27 cellular contexts compared by ENCODE assay signal in the genomic region with DNA sequence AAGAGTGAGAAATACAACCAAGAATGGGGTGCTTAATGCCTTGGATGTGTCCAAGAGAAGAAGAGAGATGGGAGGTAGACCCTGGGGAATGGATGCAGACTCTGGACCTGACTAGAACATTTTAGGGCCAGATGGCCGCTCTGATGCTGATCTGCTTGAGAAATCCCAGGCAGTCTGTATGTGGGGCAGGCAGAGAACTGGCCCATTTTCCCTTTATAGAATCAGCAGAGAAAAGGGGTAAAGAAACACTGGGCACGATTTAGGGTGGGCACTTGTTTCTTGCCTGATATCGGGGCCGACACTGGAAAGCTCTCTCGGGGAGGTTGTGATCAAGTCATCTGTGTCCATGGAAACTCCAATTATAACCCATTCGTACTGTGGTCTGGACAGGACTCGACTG.
"Had no signal": no experiment of that assay in that cellular context is flagged by ENCODE, and none has a peak within 500 bp of the region (broad histone marks: within the 10 kb centered on the region; RNA-seq: fewer than 3 reads in every experiment).

No MANE protein-coding gene starts in this region.

- H2AFZ ChIP-seq: neural progenitor cell had no signal

- H3K4me1 Mint-ChIP-seq: mesothelial cell of epicardium, naive B cell, natural killer cell had no signal

- H3K4me3 Mint-ChIP-seq: mesothelial cell of epicardium; naive B cell; natural killer cell; nephron progenitor cell; neural progenitor cell; stimulated activated naive B cell treated with anti-CD40 and anti-IgM and Interleukin-4, amounts not matched to agents 10 μg/mL and 1 μg/mL and 100 μg/mL, for 72 hours had no signal

- H3K4me3 ChIP-seq: left ventricle myocardium inferior, lung, neural progenitor cell, ovary, skin epidermis, stomach, thoracic aorta, tibial artery, vagina had no signal

- DNase-seq: hippocampal formation; left ventricle myocardium inferior; mesendoderm; naive B cell; natural killer cell; nephron progenitor cell; occipital lobe; ovary; right cardiac atrium; stimulated activated CD4-positive, alpha-beta T cell treated with anti-CD3 and anti-CD28 coated beads, Interleukin-12 subunit alpha, Interleukin-12 subunit beta, amount 100 ng/mL, for 4 hours; stimulated activated CD4-positive, alpha-beta T cell treated with anti-CD3 and anti-CD28 coated beads, Interleukin-15, amount 100 ng/mL, for 24 hours; stimulated activated CD4-positive, alpha-beta T cell treated with anti-CD3 and anti-CD28 coated beads, Interleukin-2, amount 100 ng/mL, for 24 hours; stimulated activated CD4-positive, alpha-beta T cell treated with anti-CD3 and anti-CD28 coated beads, Interleukin-4, amount 100 ng/mL, for 1 hour; stimulated activated naive B cell treated with anti-CD40 and anti-IgM and Interleukin-4, amounts not matched to agents 10 μg/mL and 1 μg/mL and 100 μg/mL, for 72 hours; stimulated activated naive CD8-positive, alpha-beta T cell treated with anti-CD3 and anti-CD28 coated beads, Interleukin-15, Interleukin-2, amounts not matched to agents 100 U/mL and 50 U/mL, for 24 hours; stomach; tibial artery; trophoblast cell had no signal

- H3K4me2 ChIP-seq: neural progenitor cell had no signal

- ATAC-seq: natural killer cell; right cardiac atrium; sciatic nerve; stimulated activated naive B cell treated with anti-CD40 and anti-IgM and Interleukin-4, amounts not matched to agents 10 μg/mL and 1 μg/mL and 100 μg/mL, for 72 hours; stimulated activated naive CD8-positive, alpha-beta T cell treated with anti-CD3 and anti-CD28 coated beads, Interleukin-15, Interleukin-2, amounts not matched to agents 100 U/mL and 50 U/mL, for 24 hours had no signal

- H3K4me1 ChIP-seq: left ventricle myocardium inferior, neural progenitor cell, stomach, vagina had no signal

- H3K36me3 Mint-ChIP-seq: mesothelial cell of epicardium, natural killer cell, neural progenitor cell had no signal

- H3K27ac Mint-ChIP-seq: mesothelial cell of epicardium; natural killer cell; nephron progenitor cell; neural progenitor cell; progenitor cell of endocrine pancreas; stimulated activated naive B cell treated with anti-CD40 and anti-IgM and Interleukin-4, amounts not matched to agents 10 μg/mL and 1 μg/mL and 100 μg/mL, for 72 hours had no signal

- H3K9me3 Mint-ChIP-seq: natural killer cell had no signal

- H3K27ac ChIP-seq: left ventricle myocardium inferior, neural progenitor cell, neutrophil, ovary, skin epidermis, stomach, thoracic aorta, tibial artery, vagina had no signal

- H3K9me3 ChIP-seq: neutrophil, ovary, stomach, thoracic aorta, tibial artery, vagina had no signal

- H3K36me3 ChIP-seq: left ventricle myocardium inferior, neural progenitor cell, neutrophil, ovary, stomach, thoracic aorta, tibial artery, vagina had no signal

- H3K27me3 ChIP-seq: neural progenitor cell, neutrophil, ovary, stomach, tibial artery, vagina had no signal
